22 cellular contexts compared by ENCODE assay signal in genomic region chr18:27653247-27653646, GRCh38.
A peak's percentile ranks its signal among the peaks of the same experiment; 100 is the strongest.
DNase-seq lines count a peak whose midpoint lies in the region; ATAC-seq, FAIRE-seq and TF ChIP-seq lines count a peak whose summit lies in the region.
"Had no signal": no experiment of that assay in that cellular context is flagged by ENCODE, and none has a peak within 500 bp of the region (broad histone marks: within the 10 kb centered on the region; RNA-seq: fewer than 3 reads in every experiment).

No MANE protein-coding gene starts in this region.

- H3K36me3 Mint-ChIP-seq in neural progenitor cell: peaks cover 14% of the 10 kb centered on the region
- H3K36me3 Mint-ChIP-seq: CD14-positive monocyte; CD4-positive, alpha-beta memory T cell; CD4-positive, CD25-positive, alpha-beta regulatory T cell; CD8-positive, alpha-beta memory T cell had no signal

- DNase-seq in HepG2 (ENCODE audit: low spot score) (no peak), right lobe of liver (no peak), MM.1S (no peak), neural progenitor cell (ENCODE audit: low spot score) (no peak), activated gamma-delta T cell (lab: John Stamatoyannopoulos, UW) (no peak)
- DNase-seq: 8988T; ACHN; BE2C; C1 segment of cervical spinal cord; CD4-positive, alpha-beta memory T cell; CD4-positive, CD25-positive, alpha-beta regulatory T cell; CD8-positive, alpha-beta memory T cell; COR-L47; DMS79 treated with DMSO at 0.1 percent for 48 hours; GF-D8 had no signal

- H3K9ac ChIP-seq in HepG2 (ENCODE audit: insufficient read depth, low read depth, low read length): no peak overlapping the region
- H3K9ac ChIP-seq in MM.1S (ENCODE audit: low read length): no peak overlapping the region
- H3K9ac ChIP-seq in neural progenitor cell: no peak overlapping the region
- H3K9ac ChIP-seq: BLaER1 had no signal

- H3K4me2 ChIP-seq in HepG2 (ENCODE audit: low read depth, low read length) (no peak overlapping the region), MM.1S (ENCODE audit: low read depth, low read length) (0 out of 2 replicates have a peak overlapping the region, but pooled peaks have one; percentile 70), neural progenitor cell (peak overlapping the region; percentile 24)
- H3K4me2 ChIP-seq: BLaER1 had no signal

- no peaks in the 10 kb centered on the region for H4K20me1 ChIP-seq in HepG2 (ENCODE audit: insufficient read depth, low read length)
- no peaks in the 10 kb centered on the region for H4K20me1 ChIP-seq in MM.1S (ENCODE audit: insufficient read depth, low read length)
- H4K20me1 ChIP-seq in neural progenitor cell (ENCODE audit: low read depth): no peaks in the 10 kb centered on the region
- H4K20me1 ChIP-seq: BLaER1 had no signal

- no peak overlapping the region for H3K4me3 Mint-ChIP-seq in neural progenitor cell
- H3K4me3 Mint-ChIP-seq: CD14-positive monocyte; CD4-positive, alpha-beta memory T cell; CD4-positive, CD25-positive, alpha-beta regulatory T cell; CD8-positive, alpha-beta memory T cell had no signal

- no peaks in the 10 kb centered on the region for H3K9me2 ChIP-seq in MM.1S (replicated peaks; ENCODE audit: insufficient read depth, low read length)

- H2AFZ ChIP-seq in HepG2 (ENCODE audit: low read length) (no peak overlapping the region), MM.1S (ENCODE audit: low read length) (no peak overlapping the region), neural progenitor cell (replicated peaks) (no peak overlapping the region)

- in situ Hi-C loops in HepG2 (cut with HindIII; ENCODE audit: extremely low pct_ligation_motif_present, low pct_unique_long_range_greater_than_20kb): no loop called here

- TF ChIP-seq EP300 in HepG2 (IDR thresholded peaks at IDR 0.05; ENCODE audit: low read depth in 2 of 2, low read length in 2 of 2) (no peak), HepG2 (CRISPR knock-in tag; IDR thresholded peaks at IDR 0.05; ENCODE audit: borderline replicate concordance) (no peak)

- no peak for TF ChIP-seq RAD21 in HepG2 (CRISPR knock-in tag; IDR thresholded peaks at IDR 0.05)

- H3K9me3 Mint-ChIP-seq in neural progenitor cell: peaks cover 9% of the 10 kb centered on the region
- H3K9me3 Mint-ChIP-seq: CD14-positive monocyte had no signal

- no peaks in the 10 kb centered on the region for H3K27me3 Mint-ChIP-seq in neural progenitor cell (ENCODE audit: insufficient read depth, low read depth)
- H3K27me3 Mint-ChIP-seq: CD4-positive, alpha-beta memory T cell; CD4-positive, CD25-positive, alpha-beta regulatory T cell; CD8-positive, alpha-beta memory T cell had no signal

- ATAC-seq in HepG2 (no peak), right lobe of liver (no peak), GM19455 (IDR thresholded peaks at IDR 0.05; ENCODE audit: unreplicated experiment) (no peak)

- H3K4me1 Mint-ChIP-seq in neural progenitor cell: peaks cover 9% of the 10 kb centered on the region
- H3K4me1 Mint-ChIP-seq: CD14-positive monocyte; CD4-positive, alpha-beta memory T cell; CD4-positive, CD25-positive, alpha-beta regulatory T cell; CD8-positive, alpha-beta memory T cell had no signal

- CTCF ChIA-PET in HepG2 (lab: Yijun Ruan, JAX; ENCODE audit: low intra/inter-chr PET ratio, low total read pairs): no interaction called here

- H3K36me3 ChIP-seq in HepG2 (replicated peaks in 1 of 2; ENCODE audit: control insufficient read depth in 1 of 2, insufficient read depth in 2 of 2, low read length in 2 of 2): no peaks in the 10 kb centered on the region
- no peaks in the 10 kb centered on the region for H3K36me3 ChIP-seq in right lobe of liver
- no peaks in the 10 kb centered on the region for H3K36me3 ChIP-seq in MM.1S (replicated peaks; ENCODE audit: insufficient read depth, low read length)
- H3K36me3 ChIP-seq in neural progenitor cell: no peaks in the 10 kb centered on the region
- H3K36me3 ChIP-seq: BE2C, BLaER1 had no signal

- no peaks in the 10 kb centered on the region for H3K27me3 ChIP-seq in HepG2 (ENCODE audit: control insufficient read depth in 1 of 2, insufficient read depth in 2 of 2, low read length in 2 of 2)
- no peaks in the 10 kb centered on the region for H3K27me3 ChIP-seq in right lobe of liver
- no peaks in the 10 kb centered on the region for H3K27me3 ChIP-seq in MM.1S (replicated peaks; ENCODE audit: insufficient read depth, low read length)
- H3K27me3 ChIP-seq in neural progenitor cell: no peaks in the 10 kb centered on the region
- H3K27me3 ChIP-seq: BE2C, BLaER1 had no signal

- no peak overlapping the region for H3K27ac Mint-ChIP-seq in neural progenitor cell
- H3K27ac Mint-ChIP-seq: CD14-positive monocyte; CD4-positive, alpha-beta memory T cell; CD4-positive, CD25-positive, alpha-beta regulatory T cell; CD8-positive, alpha-beta memory T cell had no signal

- TF ChIP-seq POLR2A in HepG2 (IDR thresholded peaks at IDR 0.05; ENCODE audit: insufficient read depth in 1 of 2, low read depth in 2 of 2, low read length in 2 of 2) (no peak), right lobe of liver (IDR thresholded peaks at IDR 0.05) (no peak)

- POLR2A ChIA-PET in HepG2 (lab: Yijun Ruan, JAX): no interaction called here

- H3F3A ChIP-seq in MM.1S (ENCODE audit: insufficient read depth, low read length) (0 out of 2 replicates have a peak, but pooled peaks cover 7% of the 10 kb centered on the region), neural progenitor cell (ENCODE audit: low read depth) (peaks cover 10% of the 10 kb centered on the region)

- intact Hi-C loops in HepG2 (cut with micrococcal nuclease; ENCODE audit: unreplicated experiment): no loop called here
- intact Hi-C loops in right lobe of liver (cut with DNase I): no loop called here

- FAIRE-seq in HepG2 (lab: Jason Lieb, UNC): no peak
- FAIRE-seq: A204.1, G401.6, GM12891, GM19239 had no signal

- H3K27ac ChIP-seq in HepG2 (ENCODE audit: extremely low read length, insufficient read depth, low read length) (no peak overlapping the region), right lobe of liver (no peak overlapping the region), MM.1S (ENCODE audit: low read length) (no peak overlapping the region), neural progenitor cell (no peak overlapping the region)
- H3K27ac ChIP-seq: BLaER1 had no signal

- H3K4me1 ChIP-seq in HepG2 (ENCODE audit: insufficient read depth, low read length) (no peaks in the 10 kb centered on the region), right lobe of liver (no peaks in the 10 kb centered on the region), MM.1S (ENCODE audit: low read length) (peaks cover 9% of the 10 kb centered on the region), neural progenitor cell (peaks cover 29% of the 10 kb centered on the region)
- H3K4me1 ChIP-seq: BE2C, BLaER1 had no signal

- H3K4me3 ChIP-seq in HepG2 (replicated peaks in 1 of 3; ENCODE audit: insufficient read depth in 1 of 3, low read depth in 2 of 3, low read length in 3 of 3): no peak overlapping the region
- no peak overlapping the region for H3K4me3 ChIP-seq in right lobe of liver
- no peak overlapping the region for H3K4me3 ChIP-seq in MM.1S (ENCODE audit: low read length)
- no peak overlapping the region for H3K4me3 ChIP-seq in neural progenitor cell
- H3K4me3 ChIP-seq: BLaER1 had no signal

- no TSS peak for BruUV-seq in HepG2 (replicated peaks; lab: Mats Ljungman, UMichigan)

- H3K9me3 ChIP-seq in HepG2 (ENCODE audit: low read length): no peaks in the 10 kb centered on the region
- no peaks in the 10 kb centered on the region for H3K9me3 ChIP-seq in right lobe of liver
- H3K9me3 ChIP-seq in MM.1S (replicated peaks; ENCODE audit: insufficient read depth, low read length): no peaks in the 10 kb centered on the region
- no peaks in the 10 kb centered on the region for H3K9me3 ChIP-seq in neural progenitor cell (ENCODE audit: low read depth)
- H3K9me3 ChIP-seq: BE2C, BLaER1 had no signal

- H3K79me2 ChIP-seq in HepG2 (ENCODE audit: insufficient read depth, low read length) (no peaks in the 10 kb centered on the region), MM.1S (ENCODE audit: low read length) (no peaks in the 10 kb centered on the region), neural progenitor cell (ENCODE audit: low read depth) (no peaks in the 10 kb centered on the region)

- TF ChIP-seq CTCF in HepG2 (CRISPR knock-in tag; IDR thresholded peaks at IDR 0.05) (no peak), right lobe of liver (IDR thresholded peaks at IDR 0.05) (no peak), MM.1S (IDR thresholded peaks at IDR 0.05; ENCODE audit: low read length) (no peak), neural progenitor cell (IDR thresholded peaks at IDR 0.05) (no peak)

TF ChIP-seq in HepG2, 621 proteins besides CTCF, POLR2A, EP300 and RAD21:
- TF ChIP-seq MAFK (conservative IDR thresholded peaks at IDR 0.05 in 1 of 2, IDR thresholded peaks at IDR 0.05 in 1 of 2; ENCODE audit: low read length in 2 of 2): peak; percentile 53 to 61
- TF ChIP-seq ATRX (CRISPR knock-in tag; IDR thresholded peaks at IDR 0.05; ENCODE audit: borderline replicate concordance): no peak
- TF ChIP-seq TBX3 (IDR thresholded peaks at IDR 0.05; ENCODE audit: borderline replicate concordance): no peak
